ENCODE assay signal across 16 cellular contexts in genomic region chr1:67433830-67434229, GRCh38. TPM values are rescaled to one million over a fixed set of nuclear protein-coding genes. Genes with fewer than 3 reads are reported as not detected.
DNase-seq lines count a peak whose midpoint lies in the region; ATAC-seq and TF ChIP-seq lines count a peak whose summit lies in the region.
"Had no signal": no experiment of that assay in that cellular context is flagged by ENCODE, and none has a peak within 500 bp of the region (broad histone marks: within the 10 kb centered on the region; RNA-seq: fewer than 3 reads in every experiment).

No MANE protein-coding gene starts in this region.

- H3K36me3 ChIP-seq in ovary, result no peaks in the 10 kb centered on the region
- no peaks in the 10 kb centered on the region for H3K36me3 ChIP-seq in mesendoderm (ENCODE audit: control insufficient read depth, insufficient read depth, low read length)
- H3K36me3 ChIP-seq: colonic mucosa had no signal

- intact Hi-C loops in ovary (cut with DNase I), result no loop called here

- H3K27ac ChIP-seq in ovary, result no peak overlapping the region
- H3K27ac ChIP-seq in mesendoderm (ENCODE audit: low read depth, low read length), result no peak overlapping the region
- H3K27ac ChIP-seq: colonic mucosa had no signal

- peaks cover 2% of the 10 kb centered on the region for H3K4me1 ChIP-seq in ovary (ENCODE audit: insufficient read depth)
- no peaks in the 10 kb centered on the region for H3K4me1 ChIP-seq in mesendoderm (ENCODE audit: control insufficient read depth, low read depth, low read length)
- H3K4me1 ChIP-seq: BE2C, colonic mucosa had no signal

- H3K79me1 ChIP-seq in mesendoderm (ENCODE audit: low read length), result no peaks in the 10 kb centered on the region

- H3K56ac ChIP-seq in mesendoderm (ENCODE audit: low read length), result no peak overlapping the region

- H3K4me3 ChIP-seq in ovary (no peak overlapping the region), mesendoderm (ENCODE audit: low read length) (no peak overlapping the region)
- H3K4me3 ChIP-seq: colonic mucosa had no signal

- no peak for TF ChIP-seq CTCF in ovary (IDR thresholded peaks at IDR 0.05)

- peaks cover 13% of the 10 kb centered on the region for H3K79me2 ChIP-seq in mesendoderm (ENCODE audit: control insufficient read depth, insufficient read depth, low read length)

- H3K18ac ChIP-seq in mesendoderm (ENCODE audit: low read length), result no peak overlapping the region

- H3K27me3 ChIP-seq in ovary (no peaks in the 10 kb centered on the region), mesendoderm (ENCODE audit: insufficient read depth, low read length, poor library complexity) (no peaks in the 10 kb centered on the region)
- H3K27me3 ChIP-seq: BE2C, colonic mucosa had no signal

- no peak overlapping the region for H3K4me2 ChIP-seq in mesendoderm (ENCODE audit: low read length)

- no peak overlapping the region for H4K5ac ChIP-seq in mesendoderm (ENCODE audit: low read length)

- H2BK5ac ChIP-seq in mesendoderm (ENCODE audit: low read length), result no peak overlapping the region

- DNase-seq in CD1c-positive myeloid dendritic cell (ENCODE audit: extremely low spot score) (peak; percentile 83), Kasumi-1 (lab: John Stamatoyannopoulos, UW) (peak; percentile 81 to 86), SKM-1 (lab: John Stamatoyannopoulos, UW; ENCODE audit: unreplicated experiment) (peak; percentile 85), globus pallidus (ENCODE audit: low spot score) (peak; percentile 9), amniotic stem cell (lab: John Stamatoyannopoulos, UW) (no peak), ovary (no peak), mesendoderm (no peak)
- DNase-seq: activated CD4-positive, alpha-beta T cell treated with anti-CD3 and anti-CD28 coated beads, Interleukin-2, amount 10 ng/mL, durations not matched to agents 7 days and 5 days; BE2C; colonic mucosa; GOT3; midbrain; NCI-H1417; stimulated activated CD4-positive, alpha-beta T cell treated with anti-CD3 and anti-CD28 coated beads, Interleukin-12 subunit alpha, Interleukin-12 subunit beta, amount 100 ng/mL, for 4 hours; T-helper 17 cell had no signal

- no peak overlapping the region for H3K9ac ChIP-seq in mesendoderm (ENCODE audit: low read length)

- no peak for TF ChIP-seq POLR2A in ovary (IDR thresholded peaks at IDR 0.05)

- H3K4ac ChIP-seq in mesendoderm (ENCODE audit: low read depth, low read length), result no peak overlapping the region

- TF ChIP-seq EP300 in ovary (IDR thresholded peaks at IDR 0.05), result no peak

- no peaks in the 10 kb centered on the region for H3K9me3 ChIP-seq in ovary
- H3K9me3 ChIP-seq: BE2C, colonic mucosa had no signal

- no peak overlapping the region for H2BK15ac ChIP-seq in mesendoderm (replicated peaks; ENCODE audit: low read depth)

- WGBS in ovary, 3 donors, result 62 to 65% (median 64%) methylated on average over 2 of the region's 2 CpGs
- no CpG with 5 or more reads among the region's 2 CpGs for WGBS in mesendoderm (ENCODE audit: extremely low coverage, insufficient coverage, low lambda C conversion rate)

- no peak overlapping the region for H2BK120ac ChIP-seq in mesendoderm (ENCODE audit: low read depth, low read length)

- no peak overlapping the region for H4K8ac ChIP-seq in mesendoderm (ENCODE audit: low read depth, low read length)

- H3K23ac ChIP-seq in mesendoderm (ENCODE audit: low read length), result no peak overlapping the region

- no peak for ATAC-seq in GM18858 (IDR thresholded peaks at IDR 0.05; ENCODE audit: unreplicated experiment)
- ATAC-seq: T-helper 17 cell had no signal

- H2AK5ac ChIP-seq in mesendoderm (ENCODE audit: low read length), result no peak overlapping the region

RNA-seq across cellular contexts. Expression of gene SERBP1, which starts 3.6 kb away (rescaled TPM):
- 100 to 1,000 TPM; 117 to 163 (median 150) TPM for total RNA-seq in ovary
- 100 to 1,000 TPM; 118 to 180 TPM for polyA plus RNA-seq in ovary
- 666 TPM for polyA plus RNA-seq in mesendoderm (2013, experiment 1 of 2)
- 677 TPM for polyA plus RNA-seq in mesendoderm (2013, experiment 2 of 2)

Comparison
In these comparisons a context has a peak if more than half of its experiments do, and no peak if none do; other contexts are left out.
1. DNase-seq: peak in CD1c-positive myeloid dendritic cell (single experiment), Kasumi-1 (2 of 2), SKM-1 (single experiment) and globus pallidus (single experiment); none in amniotic stem cell (single experiment), ovary (0 of 5) and mesendoderm (single experiment).